In the genomic region with DNA sequence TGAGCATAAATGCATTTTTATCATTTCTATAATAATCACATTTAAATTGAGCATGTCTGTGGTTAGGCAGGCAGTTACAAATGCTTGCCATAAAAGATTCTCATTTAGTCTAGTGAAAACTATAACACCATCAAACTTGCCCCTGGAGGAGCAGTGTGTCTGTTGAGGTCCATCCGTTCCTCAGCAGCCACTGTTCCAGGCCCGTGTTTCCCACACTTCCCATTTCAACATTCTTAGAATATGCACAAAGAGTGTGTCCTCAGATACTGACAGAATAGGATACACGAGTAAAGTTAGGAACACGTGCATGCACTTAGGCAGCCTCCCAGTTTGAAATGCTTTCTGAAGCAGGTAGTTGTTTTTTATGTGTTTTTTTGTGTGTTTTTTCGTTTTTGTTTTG, we compare ENCODE assay signal across 26 cellular contexts. TPM values are rescaled to one million over a fixed set of nuclear protein-coding genes. Genes with fewer than 3 reads are reported as not detected.
DNase-seq lines count a peak whose midpoint lies in the region; ATAC-seq and TF ChIP-seq lines count a peak whose summit lies in the region.
"Had no signal": no experiment of that assay in that cellular context is flagged by ENCODE, and none has a peak within 500 bp of the region (broad histone marks: within the 10 kb centered on the region; RNA-seq: fewer than 3 reads in every experiment).

No MANE protein-coding gene starts in this region.

- peaks cover 11% of the 10 kb centered on the region for H3K36me3 Mint-ChIP-seq in activated T-cell treated with anti-CD3 and anti-CD28 coated beads, Interleukin-2, amount 50 U/mL, for 4 hours (ENCODE audit: insufficient read depth)
- peaks cover 6% of the 10 kb centered on the region; the same call in 1 of the 2 replicates for H3K36me3 Mint-ChIP-seq in WTC11
- H3K36me3 Mint-ChIP-seq in naive thymus-derived CD4-positive, alpha-beta T cell, result peaks cover 0 to 23% (median 0%) of the 10 kb centered on the region in 5 donors

- H3K27me3 Mint-ChIP-seq in activated T-cell treated with anti-CD3 and anti-CD28 coated beads, Interleukin-2, amount 50 U/mL, for 4 hours (ENCODE audit: low read depth), result no peaks in the 10 kb centered on the region
- no peaks in the 10 kb centered on the region for H3K27me3 Mint-ChIP-seq in WTC11 (ENCODE audit: low read depth)
- no peaks in the 10 kb centered on the region for H3K27me3 Mint-ChIP-seq in naive thymus-derived CD4-positive, alpha-beta T cell
- H3K27me3 Mint-ChIP-seq: activated CD4-positive, alpha-beta T cell treated with anti-CD3 and anti-CD28 coated beads, Interleukin-2, amount 10 ng/mL, durations not matched to agents 24 days and 14 days; B cell had no signal

- no peak for ATAC-seq in activated T-cell treated with anti-CD3 and anti-CD28 coated beads, Interleukin-2, amount 50 U/mL, for 4 hours
- ATAC-seq in WTC11 (no peak), HG02981 (IDR thresholded peaks at IDR 0.05; ENCODE audit: unreplicated experiment) (no peak)
- ATAC-seq in naive thymus-derived CD4-positive, alpha-beta T cell, result no peak
- ATAC-seq: left lung; psoas muscle; stimulated activated naive CD8-positive, alpha-beta T cell treated with anti-CD3 and anti-CD28 coated beads, Interleukin-15, Interleukin-2, amounts not matched to agents 100 U/mL and 50 U/mL, for 24 hours had no signal

- TF ChIP-seq CTCF in WTC11 (IDR thresholded peaks at IDR 0.05), result no peak

- H3K27ac ChIP-seq in naive thymus-derived CD4-positive, alpha-beta T cell (ENCODE audit: low read depth, low read length), result peak overlapping the region; percentile 32
- H3K27ac ChIP-seq: colonic mucosa, left lung, psoas muscle, tibial nerve, VCaP had no signal

- H3K9me3 Mint-ChIP-seq in activated T-cell treated with anti-CD3 and anti-CD28 coated beads, Interleukin-2, amount 50 U/mL, for 4 hours, result no peaks in the 10 kb centered on the region
- no peaks in the 10 kb centered on the region; the same call in 1 of the 2 replicates for H3K9me3 Mint-ChIP-seq in WTC11
- no peaks in the 10 kb centered on the region for H3K9me3 Mint-ChIP-seq in naive thymus-derived CD4-positive, alpha-beta T cell
- H3K9me3 Mint-ChIP-seq: activated CD4-positive, alpha-beta T cell treated with anti-CD3 and anti-CD28 coated beads, Interleukin-2, amount 10 ng/mL, durations not matched to agents 24 days and 14 days had no signal

- CTCF ChIA-PET in WTC11 (lab: Charles Lee), result no interaction called here
- CTCF ChIA-PET in naive thymus-derived CD4-positive, alpha-beta T cell (lab: Charles Lee), result interaction anchor here (2.1 kb wide), 1 partner anchor 33 kb away, joined by 5 read pairs; no protein-coding TSS in a partner anchor

- H3K36me3 ChIP-seq in naive thymus-derived CD4-positive, alpha-beta T cell (ENCODE audit: control insufficient read depth in 2 of 3, insufficient read depth in 3 of 3, low read length in 3 of 3), result no peaks in the 10 kb centered on the region
- H3K36me3 ChIP-seq: colonic mucosa, left lung, tibial nerve had no signal

- intact Hi-C loops in naive thymus-derived CD4-positive, alpha-beta T cell (cut with micrococcal nuclease), result no loop called here
- intact Hi-C loops in posterior cingulate gyrus (cut with DNase I), result no loop called here

- DNase-seq in activated T-cell treated with anti-CD3 and anti-CD28 coated beads, Interleukin-2, amount 50 U/mL, for 4 hours, result no peak
- DNase-seq in activated T-cell treated with anti-CD3 and anti-CD28 coated beads for 4 hours (no peak), GF-D8 (lab: John Stamatoyannopoulos, UW) (peak; percentile 31), WTC11 (ENCODE audit: low spot score) (no peak), NOMO-1 treated with dmso at 0.1 percent for 144 hours (lab: John Stamatoyannopoulos, UW; ENCODE audit: unreplicated experiment) (no peak), posterior cingulate gyrus (no peak)
- no peak for DNase-seq in naive thymus-derived CD4-positive, alpha-beta T cell
- DNase-seq: activated CD4-positive, alpha-beta T cell treated with anti-CD3 and anti-CD28 coated beads, Interleukin-2, amount 10 ng/mL, durations not matched to agents 24 days and 14 days; activated CD8-positive, alpha-beta memory T cell treated with anti-CD3 and anti-CD28 coated beads, Interleukin-2, amount 50 U/mL, for 4 hours; Calu3; colonic mucosa; DMS79 treated with DMSO at 0.1 percent for 48 hours; effector CD8-positive, alpha-beta T cell; glutamatergic neuron; H7; IMR-90; left lung; mesendoderm; NCI-H2081 treated with DMSO at 0.1 percent for 48 hours; NCI-H226; psoas muscle; stimulated activated naive CD8-positive, alpha-beta T cell treated with anti-CD3 and anti-CD28 coated beads, Interleukin-15, Interleukin-2, amounts not matched to agents 100 U/mL and 50 U/mL, for 24 hours had no signal

- H3K4me1 Mint-ChIP-seq in activated T-cell treated with anti-CD3 and anti-CD28 coated beads, Interleukin-2, amount 50 U/mL, for 4 hours (ENCODE audit: low read depth), result peaks cover 98% of the 10 kb centered on the region
- H3K4me1 Mint-ChIP-seq in WTC11, result peaks cover 74% of the 10 kb centered on the region
- peaks cover 61 to 100% (median 96%) of the 10 kb centered on the region in 7 donors for H3K4me1 Mint-ChIP-seq in naive thymus-derived CD4-positive, alpha-beta T cell

- no peak overlapping the region for H3K4me3 ChIP-seq in naive thymus-derived CD4-positive, alpha-beta T cell (ENCODE audit: low read length)
- H3K4me3 ChIP-seq: colonic mucosa, left lung, psoas muscle, tibial nerve had no signal

- no peaks in the 10 kb centered on the region for H3K9me3 ChIP-seq in naive thymus-derived CD4-positive, alpha-beta T cell (ENCODE audit: control insufficient read depth in 2 of 3, low read length in 3 of 3)
- H3K9me3 ChIP-seq: colonic mucosa, left lung, psoas muscle, tibial nerve had no signal

- no peaks in the 10 kb centered on the region for H3K27me3 ChIP-seq in naive thymus-derived CD4-positive, alpha-beta T cell (ENCODE audit: control insufficient read depth in 2 of 2, insufficient read depth in 2 of 2, low read length in 2 of 2)
- H3K27me3 ChIP-seq: colonic mucosa, left lung, tibial nerve had no signal

- POLR2A ChIA-PET in WTC11 (lab: Charles Lee), result no interaction called here
- POLR2A ChIA-PET in naive thymus-derived CD4-positive, alpha-beta T cell (lab: Charles Lee), result interaction anchor here (3.4 kb wide), 1 partner anchor 15 kb away, joined by 7 read pairs; no protein-coding TSS in a partner anchor

- H3K27ac Mint-ChIP-seq in WTC11, result no peak overlapping the region
- peak overlapping the region; percentile 2 to 98 (median 83) for H3K27ac Mint-ChIP-seq in naive thymus-derived CD4-positive, alpha-beta T cell
- H3K27ac Mint-ChIP-seq: B cell had no signal

- peaks cover 92 to 98% of the 10 kb centered on the region in 2 donors for H3K4me1 ChIP-seq in naive thymus-derived CD4-positive, alpha-beta T cell (ENCODE audit: control insufficient read depth in 2 of 2, insufficient read depth in 2 of 2, low read length in 2 of 2)

- peak overlapping the region; percentile 39 for H3K4me3 Mint-ChIP-seq in activated T-cell treated with anti-CD3 and anti-CD28 coated beads, Interleukin-2, amount 50 U/mL, for 4 hours
- H3K4me3 Mint-ChIP-seq in WTC11, result no peak overlapping the region
- peak overlapping the region in 8 of 10 donors; percentile 53 to 87 (median 74) for H3K4me3 Mint-ChIP-seq in naive thymus-derived CD4-positive, alpha-beta T cell
- H3K4me3 Mint-ChIP-seq: activated CD4-positive, alpha-beta T cell treated with anti-CD3 and anti-CD28 coated beads, Interleukin-2, amount 10 ng/mL, durations not matched to agents 24 days and 14 days; B cell had no signal

TF ChIP-seq in WTC11, 78 proteins besides CTCF, POLR2A, EP300 and RAD21:
- TF ChIP-seq, protein P1, sequence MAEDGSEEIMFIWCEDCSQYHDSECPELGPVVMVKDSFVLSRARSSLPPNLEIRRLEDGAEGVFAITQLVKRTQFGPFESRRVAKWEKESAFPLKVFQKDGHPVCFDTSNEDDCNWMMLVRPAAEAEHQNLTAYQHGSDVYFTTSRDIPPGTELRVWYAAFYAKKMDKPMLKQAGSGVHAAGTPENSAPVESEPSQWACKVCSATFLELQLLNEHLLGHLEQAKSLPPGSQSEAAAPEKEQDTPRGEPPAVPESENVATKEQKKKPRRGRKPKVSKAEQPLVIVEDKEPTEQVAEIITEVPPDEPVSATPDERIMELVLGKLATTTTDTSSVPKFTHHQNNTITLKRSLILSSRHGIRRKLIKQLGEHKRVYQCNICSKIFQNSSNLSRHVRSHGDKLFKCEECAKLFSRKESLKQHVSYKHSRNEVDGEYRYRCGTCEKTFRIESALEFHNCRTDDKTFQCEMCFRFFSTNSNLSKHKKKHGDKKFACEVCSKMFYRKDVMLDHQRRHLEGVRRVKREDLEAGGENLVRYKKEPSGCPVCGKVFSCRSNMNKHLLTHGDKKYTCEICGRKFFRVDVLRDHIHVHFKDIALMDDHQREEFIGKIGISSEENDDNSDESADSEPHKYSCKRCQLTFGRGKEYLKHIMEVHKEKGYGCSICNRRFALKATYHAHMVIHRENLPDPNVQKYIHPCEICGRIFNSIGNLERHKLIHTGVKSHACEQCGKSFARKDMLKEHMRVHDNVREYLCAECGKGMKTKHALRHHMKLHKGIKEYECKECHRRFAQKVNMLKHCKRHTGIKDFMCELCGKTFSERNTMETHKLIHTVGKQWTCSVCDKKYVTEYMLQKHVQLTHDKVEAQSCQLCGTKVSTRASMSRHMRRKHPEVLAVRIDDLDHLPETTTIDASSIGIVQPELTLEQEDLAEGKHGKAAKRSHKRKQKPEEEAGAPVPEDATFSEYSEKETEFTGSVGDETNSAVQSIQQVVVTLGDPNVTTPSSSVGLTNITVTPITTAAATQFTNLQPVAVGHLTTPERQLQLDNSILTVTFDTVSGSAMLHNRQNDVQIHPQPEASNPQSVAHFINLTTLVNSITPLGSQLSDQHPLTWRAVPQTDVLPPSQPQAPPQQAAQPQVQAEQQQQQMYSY (CRISPR knock-in tag; IDR thresholded peaks at IDR 0.05), result peak; percentile 88
- TF ChIP-seq, protein P2, sequence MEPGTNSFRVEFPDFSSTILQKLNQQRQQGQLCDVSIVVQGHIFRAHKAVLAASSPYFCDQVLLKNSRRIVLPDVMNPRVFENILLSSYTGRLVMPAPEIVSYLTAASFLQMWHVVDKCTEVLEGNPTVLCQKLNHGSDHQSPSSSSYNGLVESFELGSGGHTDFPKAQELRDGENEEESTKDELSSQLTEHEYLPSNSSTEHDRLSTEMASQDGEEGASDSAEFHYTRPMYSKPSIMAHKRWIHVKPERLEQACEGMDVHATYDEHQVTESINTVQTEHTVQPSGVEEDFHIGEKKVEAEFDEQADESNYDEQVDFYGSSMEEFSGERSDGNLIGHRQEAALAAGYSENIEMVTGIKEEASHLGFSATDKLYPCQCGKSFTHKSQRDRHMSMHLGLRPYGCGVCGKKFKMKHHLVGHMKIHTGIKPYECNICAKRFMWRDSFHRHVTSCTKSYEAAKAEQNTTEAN (CRISPR knock-in tag; IDR thresholded peaks at IDR 0.05), result no peak

RNA-seq across cellular contexts. Expression of gene NCK2, which starts 39.9 kb away (rescaled TPM):
- 10 to 100 TPM; 71.6 to 79.1 (median 73.5) TPM for total RNA-seq in activated T-cell treated with anti-CD3 and anti-CD28 coated beads, Interleukin-2, amount 50 U/mL, for 4 hours
- 63.7 to 75.4 TPM (median 65.1 TPM) in 3 replicates for total RNA-seq in WTC11 (2021)
- 100 to 1,000 TPM in 4 of 5 experiments, 10 to 100 TPM in 1; 75.3 to 134 (median 109) TPM for total RNA-seq in naive thymus-derived CD4-positive, alpha-beta T cell
- 10 to 100 TPM; 30.8 to 73.0 TPM for polyA plus RNA-seq in naive thymus-derived CD4-positive, alpha-beta T cell
